10 cellular contexts compared by ENCODE assay signal in the genomic region with DNA sequence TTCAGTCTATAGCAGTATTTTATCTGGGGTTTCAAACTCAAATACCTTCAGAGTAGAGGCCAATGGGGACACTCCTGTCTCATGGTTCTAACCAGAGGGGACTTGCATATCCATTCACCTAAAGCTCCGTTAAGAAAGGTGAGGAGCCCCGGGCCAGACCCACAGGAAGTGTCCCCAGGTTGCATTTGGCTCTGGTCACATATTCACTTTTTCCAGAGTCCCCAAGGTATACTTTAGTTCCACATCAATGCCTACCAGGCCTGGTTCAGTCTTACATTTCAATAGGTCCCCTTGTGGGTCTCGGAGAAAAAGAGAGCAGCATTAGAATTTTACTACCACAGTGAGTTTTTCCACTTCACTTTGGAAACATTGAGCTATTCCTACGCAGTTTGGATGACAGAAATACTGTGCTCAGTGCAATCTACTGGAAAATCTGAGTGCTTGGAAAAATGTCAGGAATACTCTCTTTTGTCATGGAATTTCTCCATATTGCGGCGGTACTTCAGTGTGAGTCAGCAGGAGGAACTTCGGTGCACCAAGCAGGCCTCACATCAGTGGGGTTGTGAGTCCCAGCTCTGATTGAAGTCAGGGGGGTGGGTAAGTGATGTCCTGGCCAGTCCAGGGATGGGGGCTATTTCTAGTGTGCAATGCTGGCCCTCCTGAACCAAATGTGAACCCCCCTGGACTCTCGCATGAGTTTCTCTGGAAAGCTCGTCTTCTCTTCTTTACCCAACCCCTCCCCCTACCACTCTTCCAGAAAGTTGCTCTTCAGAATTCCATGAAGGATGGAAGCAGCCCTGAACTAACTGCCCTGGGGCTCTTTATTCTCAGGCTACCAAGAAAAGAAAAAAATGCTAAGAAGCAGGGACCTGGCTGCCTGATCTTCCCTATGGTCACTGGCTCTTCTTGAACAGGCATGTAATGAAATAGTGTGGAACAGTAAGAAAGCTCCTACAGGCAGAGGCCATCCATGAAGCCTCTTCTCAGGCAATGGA.
A peak's percentile ranks its signal among the peaks of the same experiment; 100 is the strongest.
DNase-seq lines count a peak whose midpoint lies in the region; ATAC-seq, FAIRE-seq and TF ChIP-seq lines count a peak whose summit lies in the region.
"Had no signal": no experiment of that assay in that cellular context is flagged by ENCODE, and none has a peak within 500 bp of the region (broad histone marks: within the 10 kb centered on the region; RNA-seq: fewer than 3 reads in every experiment).

No MANE protein-coding gene starts in this region.

- peak overlapping the region; percentile 23 to 46; a peak in 2 of 4 replicates for H3K27ac ChIP-seq in SK-N-SH (ENCODE audit: low read depth in 2 of 2, low read length in 1 of 2)
- H3K27ac ChIP-seq in smooth muscle cell (ENCODE audit: low read depth): peak overlapping the region; percentile 88
- H3K27ac ChIP-seq: suprapubic skin had no signal

- H4K20me1 ChIP-seq in SK-N-SH (ENCODE audit: insufficient read depth): no peaks in the 10 kb centered on the region
- H4K20me1 ChIP-seq in smooth muscle cell (ENCODE audit: low read depth): no peaks in the 10 kb centered on the region

- no peaks in the 10 kb centered on the region for H3K9me2 ChIP-seq in SK-N-SH

- no peaks in the 10 kb centered on the region for H3K27me3 ChIP-seq in SK-N-SH (ENCODE audit: insufficient read depth)
- no peaks in the 10 kb centered on the region for H3K27me3 ChIP-seq in smooth muscle cell (ENCODE audit: low read depth)
- H3K27me3 ChIP-seq: heart right ventricle, suprapubic skin had no signal

- TF ChIP-seq CTCF in SK-N-SH (IDR thresholded peaks at IDR 0.05) (no peak), smooth muscle cell (IDR thresholded peaks at IDR 0.05; ENCODE audit: borderline replicate concordance, insufficient read depth, poor library complexity, severe bottlenecking) (no peak), D721Med (IDR thresholded peaks at IDR 0.05; ENCODE audit: insufficient read depth, missing control alignments) (no peak)

- H3K79me2 ChIP-seq in SK-N-SH (ENCODE audit: insufficient read depth): no peaks in the 10 kb centered on the region
- no peaks in the 10 kb centered on the region for H3K79me2 ChIP-seq in smooth muscle cell (ENCODE audit: low read depth)

- no peak; a peak in 1 of 4 replicates for TF ChIP-seq EP300 in SK-N-SH (IDR thresholded peaks at IDR 0.05; ENCODE audit: borderline replicate concordance in 1 of 2, low read depth in 1 of 2, low read length in 1 of 2)

- DNase-seq in GM04503 (ENCODE audit: low read depth) (peak; percentile 86), SK-N-SH (no peak), fibroblast of gingiva (ENCODE audit: low read depth) (peak; percentile 81), smooth muscle cell (lab: John Stamatoyannopoulos, UW; ENCODE audit: unreplicated experiment) (no peak), frontal cortex (ENCODE audit: low spot score in 2 of 2) (no peak), D721Med (ENCODE audit: insufficient read length, low spot score) (no peak), NCI-H2081 (lab: John Stamatoyannopoulos, UW) (no peak)
- DNase-seq: heart right ventricle had no signal

- H3K4me3 ChIP-seq in SK-N-SH (ENCODE audit: low read depth in 2 of 2, low read length in 1 of 2) (no peak overlapping the region), smooth muscle cell (no peak overlapping the region)
- H3K4me3 ChIP-seq: heart right ventricle, suprapubic skin had no signal

- H3K36me3 ChIP-seq in SK-N-SH (replicated peaks in 1 of 2; ENCODE audit: control insufficient read depth in 1 of 2, insufficient read depth in 2 of 2, low read length in 1 of 2) (no peaks in the 10 kb centered on the region), smooth muscle cell (ENCODE audit: low read depth) (no peaks in the 10 kb centered on the region)
- H3K36me3 ChIP-seq: suprapubic skin had no signal

- POLR2A ChIA-PET in SK-N-SH (lab: Yijun Ruan, JAX): interaction anchor here (1.0 kb wide), 1 partner anchor 39 kb away, joined by 3 read pairs; no protein-coding TSS in a partner anchor

- H3K9me3 ChIP-seq in SK-N-SH: no peaks in the 10 kb centered on the region
- H3K9me3 ChIP-seq in smooth muscle cell (replicated peaks; ENCODE audit: low read depth): no peaks in the 10 kb centered on the region
- H3K9me3 ChIP-seq: heart right ventricle, suprapubic skin had no signal

- 69% methylated on average over 9 of the region's 9 CpGs for WGBS in SK-N-SH (ENCODE audit: low lambda C conversion rate)
- 36% methylated on average over 9 of the region's 9 CpGs for WGBS in smooth muscle cell (ENCODE audit: low lambda C conversion rate)

- CTCF ChIA-PET in SK-N-SH (lab: Yijun Ruan, JAX): interaction anchor here (0.7 to 1.2 kb wide), 3 partner anchors 30 to 161 kb away, joined by 3 read pairs; no protein-coding TSS in a partner anchor

- no peak for FAIRE-seq in frontal cortex (lab: Jason Lieb, UNC)
- FAIRE-seq in D721Med (lab: Jason Lieb, UNC): no peak

- H3K4me1 ChIP-seq in SK-N-SH (ENCODE audit: control insufficient read depth in 1 of 2, insufficient read depth in 2 of 2, low read depth in 1 of 2, low read length in 1 of 2) (peaks cover 0 to 18% of the 10 kb centered on the region in 2 experiments; a peak in 2 of 4 replicates), smooth muscle cell (ENCODE audit: low read depth) (peaks cover 4% of the 10 kb centered on the region)

- no peaks in the 10 kb centered on the region for H3F3A ChIP-seq in SK-N-SH (replicated peaks; ENCODE audit: insufficient read depth)
- H3F3A ChIP-seq in smooth muscle cell (ENCODE audit: low read depth): peaks cover 15% of the 10 kb centered on the region

- no peak overlapping the region for H3K9ac ChIP-seq in SK-N-SH
- peak overlapping the region; percentile 75 for H3K9ac ChIP-seq in smooth muscle cell (ENCODE audit: low read depth)

- TF ChIP-seq RAD21 in SK-N-SH (IDR thresholded peaks at IDR 0.05; ENCODE audit: low read length): no peak

- ATAC-seq in GM21360 (IDR thresholded peaks at IDR 0.05; ENCODE audit: unreplicated experiment): no peak

- H2AFZ ChIP-seq in SK-N-SH (ENCODE audit: low read depth): no peak overlapping the region
- no peak overlapping the region for H2AFZ ChIP-seq in smooth muscle cell (ENCODE audit: low read depth)

- H3K4me2 ChIP-seq in SK-N-SH (no peak overlapping the region; the same call in 1 of the 2 replicates), smooth muscle cell (peak overlapping the region; percentile 20)

TF ChIP-seq in SK-N-SH, 30 proteins besides CTCF, POLR2A, EP300 and RAD21:
- TF ChIP-seq FOSL2 (IDR thresholded peaks at IDR 0.05; ENCODE audit: borderline replicate concordance, low read depth) (peak; percentile 22; the same call in 1 of the 2 replicates), JUND (IDR thresholded peaks at IDR 0.05) (peak; percentile 14; the same call in 1 of the 2 replicates), SIN3A (IDR thresholded peaks at IDR 0.05; ENCODE audit: borderline replicate concordance, low read depth, low read length) (no peak), GABPA (IDR thresholded peaks at IDR 0.05; ENCODE audit: low read depth) (no peak), TCF12 (IDR thresholded peaks at IDR 0.05) (peak; percentile 36; the same call in 1 of the 2 replicates)
- TF ChIP-seq, protein P1, sequence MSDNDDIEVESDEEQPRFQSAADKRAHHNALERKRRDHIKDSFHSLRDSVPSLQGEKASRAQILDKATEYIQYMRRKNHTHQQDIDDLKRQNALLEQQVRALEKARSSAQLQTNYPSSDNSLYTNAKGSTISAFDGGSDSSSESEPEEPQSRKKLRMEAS (IDR thresholded peaks at IDR 0.05; ENCODE audit: low read depth): 0 out of 2 replicates have a peak, but pooled peaks have one; percentile 18
- TF ChIP-seq, protein P2, sequence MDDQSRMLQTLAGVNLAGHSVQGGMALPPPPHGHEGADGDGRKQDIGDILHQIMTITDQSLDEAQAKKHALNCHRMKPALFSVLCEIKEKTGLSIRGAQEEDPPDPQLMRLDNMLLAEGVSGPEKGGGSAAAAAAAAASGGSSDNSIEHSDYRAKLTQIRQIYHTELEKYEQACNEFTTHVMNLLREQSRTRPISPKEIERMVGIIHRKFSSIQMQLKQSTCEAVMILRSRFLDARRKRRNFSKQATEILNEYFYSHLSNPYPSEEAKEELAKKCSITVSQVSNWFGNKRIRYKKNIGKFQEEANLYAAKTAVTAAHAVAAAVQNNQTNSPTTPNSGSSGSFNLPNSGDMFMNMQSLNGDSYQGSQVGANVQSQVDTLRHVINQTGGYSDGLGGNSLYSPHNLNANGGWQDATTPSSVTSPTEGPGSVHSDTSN (IDR thresholded peaks at IDR 0.05): 0 out of 2 replicates have a peak, but pooled peaks have one; percentile 32
- TF ChIP-seq, protein P3, sequence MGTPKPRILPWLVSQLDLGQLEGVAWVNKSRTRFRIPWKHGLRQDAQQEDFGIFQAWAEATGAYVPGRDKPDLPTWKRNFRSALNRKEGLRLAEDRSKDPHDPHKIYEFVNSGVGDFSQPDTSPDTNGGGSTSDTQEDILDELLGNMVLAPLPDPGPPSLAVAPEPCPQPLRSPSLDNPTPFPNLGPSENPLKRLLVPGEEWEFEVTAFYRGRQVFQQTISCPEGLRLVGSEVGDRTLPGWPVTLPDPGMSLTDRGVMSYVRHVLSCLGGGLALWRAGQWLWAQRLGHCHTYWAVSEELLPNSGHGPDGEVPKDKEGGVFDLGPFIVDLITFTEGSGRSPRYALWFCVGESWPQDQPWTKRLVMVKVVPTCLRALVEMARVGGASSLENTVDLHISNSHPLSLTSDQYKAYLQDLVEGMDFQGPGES (IDR thresholded peaks at IDR 0.05; ENCODE audit: low read depth, low read length): no peak

Comparison
In these comparisons a context has a peak if more than half of its experiments do, and no peak if none do; other contexts are left out.
1. DNase-seq: peak in GM04503 (single experiment) and fibroblast of gingiva (single experiment); none in SK-N-SH (single experiment), smooth muscle cell (single experiment), frontal cortex (0 of 2), D721Med (single experiment) and NCI-H2081 (0 of 2).